In the genomic region with DNA sequence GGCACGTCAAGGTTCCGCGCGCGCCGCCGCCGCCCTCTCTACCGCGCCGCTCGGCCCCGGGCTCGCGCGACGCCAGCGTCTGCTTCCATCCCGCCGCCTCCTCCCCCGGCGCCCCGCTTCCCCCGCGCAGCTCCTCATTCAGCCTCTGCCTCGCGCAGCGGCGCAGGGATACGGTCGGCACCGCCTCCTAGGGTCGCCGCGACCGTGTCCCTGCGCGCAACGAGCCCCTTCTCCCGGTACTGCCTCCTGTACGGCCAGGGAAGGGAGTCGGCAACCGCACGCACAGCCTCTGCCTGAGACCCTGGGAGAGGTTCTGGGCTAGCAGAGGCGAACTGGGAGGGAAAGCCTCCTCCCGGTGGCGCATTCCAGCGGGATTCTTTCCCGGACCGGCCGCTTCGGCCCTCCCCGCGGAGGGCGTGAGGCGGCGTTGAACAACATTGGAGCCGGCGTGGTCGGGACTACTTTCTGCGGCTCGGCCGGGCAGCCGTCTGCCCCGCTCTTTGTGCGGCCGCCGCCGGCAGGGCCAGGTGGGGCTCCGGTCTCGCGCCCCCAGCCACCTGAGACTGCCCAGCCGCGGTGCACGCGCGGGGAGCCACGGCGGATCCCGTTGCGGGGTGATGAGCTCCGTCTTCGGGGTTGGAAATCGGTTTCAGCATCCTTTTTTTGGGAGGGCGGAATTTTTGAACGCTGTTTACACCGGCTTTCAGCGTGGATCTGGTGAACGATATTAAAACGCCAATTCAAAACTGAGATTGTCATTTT, we compare ENCODE assay signal across 1 cellular context.
TF ChIP-seq lines count a peak whose summit lies in the region.

TSS of gene LRP6 (minus strand) at position 172 of the 762 bp plus-strand sequence. CDS start 309 bp downstream, outside the sequence.

TF ChIP-seq in SK-N-SH treated with all-trans-retinoic acid at 6 μM for 48 hours, 23 proteins besides CTCF, POLR2A, EP300 and RAD21 (continued from another document):
- TF ChIP-seq, protein P1, sequence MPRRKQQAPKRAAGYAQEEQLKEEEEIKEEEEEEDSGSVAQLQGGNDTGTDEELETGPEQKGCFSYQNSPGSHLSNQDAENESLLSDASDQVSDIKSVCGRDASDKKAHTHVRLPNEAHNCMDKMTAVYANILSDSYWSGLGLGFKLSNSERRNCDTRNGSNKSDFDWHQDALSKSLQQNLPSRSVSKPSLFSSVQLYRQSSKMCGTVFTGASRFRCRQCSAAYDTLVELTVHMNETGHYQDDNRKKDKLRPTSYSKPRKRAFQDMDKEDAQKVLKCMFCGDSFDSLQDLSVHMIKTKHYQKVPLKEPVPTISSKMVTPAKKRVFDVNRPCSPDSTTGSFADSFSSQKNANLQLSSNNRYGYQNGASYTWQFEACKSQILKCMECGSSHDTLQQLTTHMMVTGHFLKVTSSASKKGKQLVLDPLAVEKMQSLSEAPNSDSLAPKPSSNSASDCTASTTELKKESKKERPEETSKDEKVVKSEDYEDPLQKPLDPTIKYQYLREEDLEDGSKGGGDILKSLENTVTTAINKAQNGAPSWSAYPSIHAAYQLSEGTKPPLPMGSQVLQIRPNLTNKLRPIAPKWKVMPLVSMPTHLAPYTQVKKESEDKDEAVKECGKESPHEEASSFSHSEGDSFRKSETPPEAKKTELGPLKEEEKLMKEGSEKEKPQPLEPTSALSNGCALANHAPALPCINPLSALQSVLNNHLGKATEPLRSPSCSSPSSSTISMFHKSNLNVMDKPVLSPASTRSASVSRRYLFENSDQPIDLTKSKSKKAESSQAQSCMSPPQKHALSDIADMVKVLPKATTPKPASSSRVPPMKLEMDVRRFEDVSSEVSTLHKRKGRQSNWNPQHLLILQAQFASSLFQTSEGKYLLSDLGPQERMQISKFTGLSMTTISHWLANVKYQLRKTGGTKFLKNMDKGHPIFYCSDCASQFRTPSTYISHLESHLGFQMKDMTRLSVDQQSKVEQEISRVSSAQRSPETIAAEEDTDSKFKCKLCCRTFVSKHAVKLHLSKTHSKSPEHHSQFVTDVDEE (CRISPR knock-in tag; IDR thresholded peaks at IDR 0.05), result no peak
- no peak for TF ChIP-seq ZNF70 (CRISPR knock-in tag; IDR thresholded peaks at IDR 0.05)
- TF ChIP-seq ISL1 (CRISPR knock-in tag; IDR thresholded peaks at IDR 0.05), result 0 out of 2 replicates have a peak, but pooled peaks have one; percentile 6
TF ChIP-seq in SK-N-SH treated with all-trans-retinoic acid at 6 μM for 48 hours: peak in this region for 5.
